ENCODE assay signal across 21 cellular contexts in genomic region chr15:33424025-33424424, GRCh38.
"Had no signal": no experiment of that assay in that cellular context is flagged by ENCODE, and none has a peak within 500 bp of the region (broad histone marks: within the 10 kb centered on the region; RNA-seq: fewer than 3 reads in every experiment).

No MANE protein-coding gene starts in this region.

- H3K27me3 ChIP-seq: colonic mucosa, esophagus muscularis mucosa, esophagus squamous epithelium, foreskin keratinocyte, gastrocnemius medialis, gastroesophageal sphincter, heart right ventricle had no signal

- DNase-seq: colonic mucosa; cortex of kidney; dermis blood vessel endothelial cell; dorsolateral prefrontal cortex; effector CD4-positive, alpha-beta T cell; effector CD8-positive, alpha-beta T cell; effector memory CD4-positive, alpha-beta T cell; effector memory CD8-positive, alpha-beta T cell; endodermal cell; esophagus squamous epithelium; foreskin fibroblast; foreskin keratinocyte; foreskin melanocyte; gastrocnemius medialis; glutamatergic neuron; head of caudate nucleus; heart left ventricle; heart right ventricle had no signal

- H3K4me3 ChIP-seq: colonic mucosa, coronary artery, dorsolateral prefrontal cortex, esophagus muscularis mucosa, esophagus squamous epithelium, gastrocnemius medialis, gastroesophageal sphincter, heart left ventricle, heart right ventricle had no signal

- H3K9me3 ChIP-seq: colonic mucosa, esophagus muscularis mucosa, esophagus squamous epithelium, gastrocnemius medialis, gastroesophageal sphincter, heart left ventricle had no signal

- H3K4me1 ChIP-seq: colonic mucosa, esophagus muscularis mucosa, heart left ventricle, heart right ventricle had no signal

- H3K36me3 ChIP-seq: colonic mucosa, esophagus muscularis mucosa, esophagus squamous epithelium, gastrocnemius medialis, gastroesophageal sphincter, heart left ventricle, heart right ventricle had no signal

- H3K27ac ChIP-seq: colonic mucosa, coronary artery, dorsolateral prefrontal cortex, esophagus muscularis mucosa, esophagus squamous epithelium, gastrocnemius medialis, gastroesophageal sphincter, heart left ventricle, heart right ventricle had no signal
